ENCODE assay signal across 27 cellular contexts in the genomic region with DNA sequence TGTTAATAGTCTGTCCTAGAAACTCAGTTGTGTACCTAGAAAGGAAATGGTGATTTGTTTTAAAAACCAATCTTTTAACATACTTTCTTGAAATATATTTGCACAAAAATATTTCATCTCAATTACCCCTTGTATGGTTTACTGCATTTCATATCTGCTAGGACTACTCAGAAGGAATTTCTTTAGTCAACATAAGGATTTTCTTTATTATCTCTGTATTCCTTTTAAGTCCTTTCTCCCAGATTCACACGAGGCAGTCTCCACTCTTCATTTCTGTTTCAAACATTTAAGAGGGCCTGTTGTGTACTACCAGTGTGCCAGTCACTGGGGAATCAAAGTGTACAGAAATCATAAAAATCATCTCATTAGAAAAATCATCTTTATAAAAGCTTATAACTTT. TPM values are rescaled to one million over a fixed set of nuclear protein-coding genes. Genes with fewer than 3 reads are reported as not detected.
DNase-seq lines count a peak whose midpoint lies in the region; ATAC-seq and FAIRE-seq lines count a peak whose summit lies in the region.
"Had no signal": no experiment of that assay in that cellular context is flagged by ENCODE, and none has a peak within 500 bp of the region (broad histone marks: within the 10 kb centered on the region; RNA-seq: fewer than 3 reads in every experiment).

No MANE protein-coding gene starts in this region.

- peaks cover 56 to 91% (median 62%) of the 10 kb centered on the region in 4 donors for H3K4me1 Mint-ChIP-seq in CD4-positive, alpha-beta memory T cell
- H3K4me1 Mint-ChIP-seq in activated naive CD8-positive, alpha-beta T cell treated with anti-CD3 and anti-CD28 coated beads, Interleukin-2, amount 50 U/mL, for 24 hours: peaks cover 99% of the 10 kb centered on the region
- peaks cover 28 to 94% (median 71%) of the 10 kb centered on the region in 4 donors for H3K4me1 Mint-ChIP-seq in naive thymus-derived CD8-positive, alpha-beta T cell

- no peak overlapping the region for H3K27ac ChIP-seq in CD4-positive, alpha-beta memory T cell (ENCODE audit: low read depth, low read length)
- H3K27ac ChIP-seq: BLaER1, left lung, neutrophil, Peyer's patch, prostate gland, right lobe of liver, transverse colon had no signal

- H3K9me3 Mint-ChIP-seq in CD4-positive, alpha-beta memory T cell: peaks cover 0 to 3% (median 0%) of the 10 kb centered on the region in 8 donors
- H3K9me3 Mint-ChIP-seq in activated naive CD8-positive, alpha-beta T cell treated with anti-CD3 and anti-CD28 coated beads, Interleukin-2, amount 50 U/mL, for 24 hours: no peaks in the 10 kb centered on the region
- no peaks in the 10 kb centered on the region for H3K9me3 Mint-ChIP-seq in naive thymus-derived CD8-positive, alpha-beta T cell
- H3K9me3 Mint-ChIP-seq: activated T-cell treated with anti-CD3 and anti-CD28 coated beads, Interleukin-2, amount 50 U/mL, for 72 hours; memory B cell had no signal

- ATAC-seq in activated naive CD8-positive, alpha-beta T cell treated with anti-CD3 and anti-CD28 coated beads, Interleukin-2, amount 50 U/mL, for 24 hours: no peak
- ATAC-seq in naive thymus-derived CD8-positive, alpha-beta T cell: no peak
- ATAC-seq in HG03457 (IDR thresholded peaks at IDR 0.05; ENCODE audit: unreplicated experiment) (no peak), GM18909 (IDR thresholded peaks at IDR 0.05; ENCODE audit: poor library complexity, unreplicated experiment) (no peak)
- ATAC-seq: activated CD8-positive, alpha-beta memory T cell treated with anti-CD3 and anti-CD28 coated beads, Interleukin-2, amount 10 ng/mL, durations not matched to agents 7 days and 5 days; activated T-cell treated with anti-CD3 and anti-CD28 coated beads, Interleukin-2, amount 50 U/mL, for 72 hours; left lung; right lobe of liver had no signal

- H3K4me3 Mint-ChIP-seq in CD4-positive, alpha-beta memory T cell: peak overlapping the region in 1 of 8 donors; percentile 31
- H3K4me3 Mint-ChIP-seq in activated naive CD8-positive, alpha-beta T cell treated with anti-CD3 and anti-CD28 coated beads, Interleukin-2, amount 50 U/mL, for 24 hours: no peak overlapping the region
- H3K4me3 Mint-ChIP-seq in naive thymus-derived CD8-positive, alpha-beta T cell: peak overlapping the region in 3 of 10 donors; percentile 11 to 24 (median 12)
- H3K4me3 Mint-ChIP-seq: activated CD8-positive, alpha-beta memory T cell treated with anti-CD3 and anti-CD28 coated beads, Interleukin-2, amount 10 ng/mL, durations not matched to agents 7 days and 5 days; activated T-cell treated with anti-CD3 and anti-CD28 coated beads, Interleukin-2, amount 50 U/mL, for 72 hours; memory B cell had no signal

- H3K36me3 Mint-ChIP-seq in CD4-positive, alpha-beta memory T cell: peaks cover 35 to 63% of the 10 kb centered on the region in 2 donors
- peaks cover 74% of the 10 kb centered on the region for H3K36me3 Mint-ChIP-seq in activated naive CD8-positive, alpha-beta T cell treated with anti-CD3 and anti-CD28 coated beads, Interleukin-2, amount 50 U/mL, for 24 hours (ENCODE audit: low read depth)
- peaks cover 12 to 58% (median 27%) of the 10 kb centered on the region in 3 donors for H3K36me3 Mint-ChIP-seq in naive thymus-derived CD8-positive, alpha-beta T cell

- no peaks in the 10 kb centered on the region for H3K36me3 ChIP-seq in CD4-positive, alpha-beta memory T cell (ENCODE audit: insufficient read depth, low read length)
- H3K36me3 ChIP-seq: prostate gland had no signal

- H3K27me3 Mint-ChIP-seq in CD4-positive, alpha-beta memory T cell: no peaks in the 10 kb centered on the region
- no peaks in the 10 kb centered on the region for H3K27me3 Mint-ChIP-seq in activated naive CD8-positive, alpha-beta T cell treated with anti-CD3 and anti-CD28 coated beads, Interleukin-2, amount 50 U/mL, for 24 hours
- H3K27me3 Mint-ChIP-seq in naive thymus-derived CD8-positive, alpha-beta T cell: no peaks in the 10 kb centered on the region
- H3K27me3 Mint-ChIP-seq: activated CD8-positive, alpha-beta memory T cell treated with anti-CD3 and anti-CD28 coated beads, Interleukin-2, amount 10 ng/mL, durations not matched to agents 7 days and 5 days; memory B cell had no signal

- no peak for DNase-seq in CD4-positive, alpha-beta memory T cell
- DNase-seq in GM19239 (ENCODE audit: insufficient read length, low spot score) (no peak), COLO829 (ENCODE audit: low spot score) (no peak)
- no peak for DNase-seq in activated naive CD8-positive, alpha-beta T cell treated with anti-CD3 and anti-CD28 coated beads, Interleukin-2, amount 50 U/mL, for 24 hours
- no peak for DNase-seq in naive thymus-derived CD8-positive, alpha-beta T cell
- DNase-seq: activated CD8-positive, alpha-beta memory T cell treated with anti-CD3 and anti-CD28 coated beads, Interleukin-2, amount 10 ng/mL, durations not matched to agents 7 days and 5 days; activated T-cell treated with anti-CD3 and anti-CD28 coated beads, Interleukin-2, amount 50 U/mL, for 72 hours; cortex of kidney; effector memory CD4-positive, alpha-beta T cell; glutamatergic neuron; GOT3; islet precursor cell; left lung; NCI-H748 treated with DMSO at 0.1 percent for 48 hours; Peyer's patch; right lobe of liver; SHP77; stimulated activated CD4-positive, alpha-beta T cell treated with anti-CD3 and anti-CD28 coated beads, Interleukin-4, amount 100 ng/mL, for 1 hour; transverse colon had no signal

- peaks cover 80% of the 10 kb centered on the region for H3K4me1 ChIP-seq in CD4-positive, alpha-beta memory T cell (ENCODE audit: insufficient read depth, low read length)
- H3K4me1 ChIP-seq: BLaER1, Peyer's patch, right lobe of liver had no signal

- POLR2A ChIA-PET in CD4-positive, alpha-beta memory T cell (lab: Charles Lee; ENCODE audit: partially characterized antibody): no interaction called here
- POLR2A ChIA-PET in naive thymus-derived CD8-positive, alpha-beta T cell (lab: Charles Lee): interaction anchor here (0.6 kb wide), 1 partner anchor 78 kb away, joined by 3 read pairs; no protein-coding TSS in a partner anchor

- no peaks in the 10 kb centered on the region for H3K27me3 ChIP-seq in CD4-positive, alpha-beta memory T cell (ENCODE audit: insufficient read depth, low read length)
- H3K27me3 ChIP-seq: BLaER1, left lung, neutrophil, Peyer's patch, right lobe of liver, transverse colon had no signal

- FAIRE-seq in GM19239 (lab: Jason Lieb, UNC): peak; percentile 59
- FAIRE-seq: astrocyte, D721Med had no signal

- intact Hi-C loops in CD4-positive, alpha-beta memory T cell (cut with micrococcal nuclease): no loop called here

- H3K9me3 ChIP-seq in CD4-positive, alpha-beta memory T cell (ENCODE audit: control insufficient read depth in 1 of 2, low read length in 2 of 2): no peaks in the 10 kb centered on the region
- H3K9me3 ChIP-seq: BLaER1, left lung, neutrophil, Peyer's patch, prostate gland, right lobe of liver, transverse colon had no signal

- peak overlapping the region in 6 of 7 donors; percentile 48 to 89 (median 70) for H3K27ac Mint-ChIP-seq in CD4-positive, alpha-beta memory T cell
- H3K27ac Mint-ChIP-seq in activated naive CD8-positive, alpha-beta T cell treated with anti-CD3 and anti-CD28 coated beads, Interleukin-2, amount 50 U/mL, for 24 hours: peak overlapping the region; percentile 81
- peak overlapping the region in 9 of 10 donors; percentile 21 to 95 (median 90) for H3K27ac Mint-ChIP-seq in naive thymus-derived CD8-positive, alpha-beta T cell
- H3K27ac Mint-ChIP-seq: activated CD8-positive, alpha-beta memory T cell treated with anti-CD3 and anti-CD28 coated beads, Interleukin-2, amount 10 ng/mL, durations not matched to agents 7 days and 5 days; memory B cell had no signal

- H3K4me3 ChIP-seq in CD4-positive, alpha-beta memory T cell (ENCODE audit: low read length in 2 of 2): no peak overlapping the region
- H3K4me3 ChIP-seq: BLaER1, left lung, Peyer's patch, prostate gland, right lobe of liver, transverse colon had no signal

- CTCF ChIA-PET in CD4-positive, alpha-beta memory T cell (lab: Charles Lee; ENCODE audit: partially characterized antibody): interaction anchor here (1.2 to 2.4 kb wide), 3 partner anchors 8 to 27 kb away, joined by 3 to 8 read pairs (median 5); no protein-coding TSS in a partner anchor

RNA-seq across cellular contexts. Expression of a gene that starts 28.8 kb away (rescaled TPM):
- total RNA-seq in CD4-positive, alpha-beta memory T cell: 10 to 100 TPM; 79.8 to 84.9 TPM
- polyA plus RNA-seq in CD4-positive, alpha-beta memory T cell: 10 to 100 TPM; 16.6 to 61.9 TPM
- total RNA-seq in naive thymus-derived CD8-positive, alpha-beta T cell: 100 to 1,000 TPM in 1 of 2 experiments, 10 to 100 TPM in 1; 91.5 to 101 TPM
- polyA plus RNA-seq in naive thymus-derived CD8-positive, alpha-beta T cell: 10 to 100 TPM; 27.5 to 82.2 (median 32.4) TPM
